Comparison of ENCODE assay signal across 1 cellular context in genomic region chr7:155228459-155228845, GRCh38.
TF ChIP-seq lines count a peak whose summit lies in the region.

No MANE protein-coding gene starts in this region.

TF ChIP-seq in IMR-90, 13 proteins besides CTCF, POLR2A, EP300 and RAD21:
- TF ChIP-seq ELK1 (IDR thresholded peaks at IDR 0.05; ENCODE audit: borderline replicate concordance, low read depth, low read length) (no peak), SMC3 (IDR thresholded peaks at IDR 0.05; ENCODE audit: low read depth, low read length) (no peak), FOS (IDR thresholded peaks at IDR 0.05; ENCODE audit: low read depth, low read length) (no peak), USF2 (IDR thresholded peaks at IDR 0.05; ENCODE audit: low read depth, low read length) (no peak)
